Comparison of ENCODE assay signal across 8 cellular contexts in genomic region chr11:67437082-67437821, GRCh38. TPM values are rescaled to one million over a fixed set of nuclear protein-coding genes. Genes with fewer than 3 reads are reported as not detected.
A peak's percentile ranks its signal among the peaks of the same experiment; 100 is the strongest.
DNase-seq lines count a peak whose midpoint lies in the region; ATAC-seq and TF ChIP-seq lines count a peak whose summit lies in the region.

PTPRCAP (minus strand) TSS chr11:67437682; CDS start chr11:67437619, 63 bp downstream.

- peak within 1 kb of the TSS; percentile 96 to 99 (median 98) for H3K4me3 Mint-ChIP-seq in CD8-positive, alpha-beta memory T cell
- H3K4me3 Mint-ChIP-seq in IgD-negative memory B cell, result peak within 1 kb of the TSS; percentile 96 to 98 (median 96)

- peak within 1 kb of the TSS; percentile 79 for H3K27ac ChIP-seq in CD8-positive, alpha-beta memory T cell (ENCODE audit: low read depth, low read length)
- H3K27ac ChIP-seq in uterus, result peak within 1 kb of the TSS; percentile 32 to 58

- no peaks in the 10 kb centered on the region for H3K9me3 Mint-ChIP-seq in CD8-positive, alpha-beta memory T cell
- no peaks in the 10 kb centered on the region for H3K9me3 Mint-ChIP-seq in IgD-negative memory B cell

- TF ChIP-seq POLR2A in uterus (IDR thresholded peaks at IDR 0.05), result no peak

- peak; percentile 60 for ATAC-seq in mucosa of descending colon
- ATAC-seq in HG03139 (IDR thresholded peaks at IDR 0.05; ENCODE audit: unreplicated experiment), result no peak

- H3K4me3 ChIP-seq in CD8-positive, alpha-beta memory T cell (ENCODE audit: low read length), result peak within 1 kb of the TSS; percentile 95
- H3K4me3 ChIP-seq in mucosa of descending colon, result no peak within 1 kb of the TSS
- H3K4me3 ChIP-seq in uterus, result no peak within 1 kb of the TSS

- POLR2A ChIA-PET in CD8-positive, alpha-beta memory T cell (lab: Charles Lee), result interaction anchor here (1.2 to 10.1 kb wide), 23 partner anchors 9 to 198 kb away, joined by 3 to 203 read pairs (median 15); partner anchors contain the start of genes AIP, CARNS1, CDK2AP2 and GPR152

- H3K27me3 ChIP-seq in CD8-positive, alpha-beta memory T cell (ENCODE audit: insufficient read depth, low read length, poor library complexity, severe bottlenecking), result no peaks in the 10 kb centered on the region
- H3K27me3 ChIP-seq in uterus, result no peaks in the 10 kb centered on the region

- H3K36me3 ChIP-seq in CD8-positive, alpha-beta memory T cell (ENCODE audit: insufficient read depth, low read length), result peaks cover 18% of the 10 kb centered on the region
- no peaks in the 10 kb centered on the region for H3K36me3 ChIP-seq in mucosa of descending colon (ENCODE audit: low read depth)
- no peaks in the 10 kb centered on the region for H3K36me3 ChIP-seq in uterus

- peaks cover 66% of the 10 kb centered on the region for H3K4me1 ChIP-seq in CD8-positive, alpha-beta memory T cell (ENCODE audit: insufficient read depth, low read length)
- H3K4me1 ChIP-seq in mucosa of descending colon (ENCODE audit: low read depth), result peaks cover 14% of the 10 kb centered on the region
- H3K4me1 ChIP-seq in uterus, result peaks cover 0 to 4% of the 10 kb centered on the region in 2 donors

- TF ChIP-seq CTCF in mucosa of descending colon (IDR thresholded peaks at IDR 0.05) (no peak), uterus (IDR thresholded peaks at IDR 0.05) (no peak)

- CTCF ChIA-PET in CD8-positive, alpha-beta memory T cell (lab: Charles Lee), result interaction anchor here (0.6 to 5.5 kb wide), 26 partner anchors 8 to 149 kb away, joined by 3 to 59 read pairs (median 5); partner anchors contain the start of genes AIP, CLCF1, POLD4 and PPP1CA

- intact Hi-C loops in mucosa of descending colon (cut with DNase I, micrococcal nuclease), result no loop called here
- intact Hi-C loops in uterus (cut with DNase I; ENCODE audit: low total_unique reads), result no loop called here

- DNase-seq in CD8-positive, alpha-beta memory T cell, result peak; percentile 73 to 91 (median 80)
- peak; percentile 78 to 79 for DNase-seq in activated T-cell treated with anti-CD3 and anti-CD28 coated beads, Interleukin-2, amount 50 U/mL, for 48 hours
- DNase-seq in mucosa of descending colon (peak; percentile 63 to 90 (median 74)), uterus (no peak), AML-193 (lab: John Stamatoyannopoulos, UW) (no peak), NCI-H510A treated with DMSO at 0.1 percent for 48 hours (lab: John Stamatoyannopoulos, UW) (no peak)

- peaks cover 49 to 82% (median 55%) of the 10 kb centered on the region in 3 donors for H3K4me1 Mint-ChIP-seq in CD8-positive, alpha-beta memory T cell
- H3K4me1 Mint-ChIP-seq in IgD-negative memory B cell, result peaks cover 41 to 42% (median 42%) of the 10 kb centered on the region in 3 donors

- H3K9me3 ChIP-seq in CD8-positive, alpha-beta memory T cell (ENCODE audit: low read length), result no peaks in the 10 kb centered on the region
- no peaks in the 10 kb centered on the region for H3K9me3 ChIP-seq in mucosa of descending colon
- H3K9me3 ChIP-seq in uterus, result no peaks in the 10 kb centered on the region

- peaks cover 0 to 46% (median 4%) of the 10 kb centered on the region in 3 donors for H3K36me3 Mint-ChIP-seq in CD8-positive, alpha-beta memory T cell
- H3K36me3 Mint-ChIP-seq in IgD-negative memory B cell, result peaks cover 5% of the 10 kb centered on the region

- H3K27ac Mint-ChIP-seq in CD8-positive, alpha-beta memory T cell, result peak within 1 kb of the TSS; percentile 69 to 97 (median 94)
- H3K27ac Mint-ChIP-seq in IgD-negative memory B cell, result peak within 1 kb of the TSS; percentile 91 to 98 (median 97)

- H3K27me3 Mint-ChIP-seq in CD8-positive, alpha-beta memory T cell, result peaks cover 0 to 1% of the 10 kb centered on the region in 2 donors
- H3K27me3 Mint-ChIP-seq in IgD-negative memory B cell, result no peaks in the 10 kb centered on the region

RNA-seq across cellular contexts. Expression of gene PTPRCAP, which starts in this region (rescaled TPM):
- 100 to 1,000 TPM; 145 to 163 TPM for total RNA-seq in CD8-positive, alpha-beta memory T cell
- polyA plus RNA-seq in CD8-positive, alpha-beta memory T cell, result 1,075 TPM
- 1,093 TPM for polyA plus RNA-seq in IgD-negative memory B cell
- total RNA-seq in mucosa of descending colon, result 10 to 100 TPM in 2 of 3 donors, 1 to 10 TPM in 1; 7.2 to 13.6 (median 10.0) TPM
- 1 to 10 TPM in 3 of 4 donors, under 1 TPM in 1; 0.29 to 5.0 (median 1.9) TPM for total RNA-seq in uterus

Comparison
In these comparisons a context has a peak if more than half of its experiments do, and no peak if none do; other contexts are left out.
1. RNA of gene PTPRCAP (total RNA-seq): 145 to 163 TPM in CD8-positive, alpha-beta memory T cell; 7.2 to 13.6 TPM in mucosa of descending colon and 0.29 to 5.0 TPM in uterus; every median in the first group is over 4 times any median in the second.
2. DNase-seq: peak in CD8-positive, alpha-beta memory T cell (5 of 5), activated T-cell treated with anti-CD3 and anti-CD28 coated beads, Interleukin-2, amount 50 U/mL, for 48 hours (2 of 2) and mucosa of descending colon (3 of 3); none in uterus (0 of 2), AML-193 (0 of 2) and NCI-H510A treated with DMSO at 0.1 percent for 48 hours (single experiment).